Comparison of ENCODE assay signal across 21 cellular contexts in genomic region chr20:34561661-34562060, GRCh38. TPM values are rescaled to one million over a fixed set of nuclear protein-coding genes. Genes with fewer than 3 reads are reported as not detected.
DNase-seq lines count a peak whose midpoint lies in the region; ATAC-seq, FAIRE-seq and TF ChIP-seq lines count a peak whose summit lies in the region.
"Had no signal": no experiment of that assay in that cellular context is flagged by ENCODE, and none has a peak within 500 bp of the region (broad histone marks: within the 10 kb centered on the region; RNA-seq: fewer than 3 reads in every experiment).

No MANE protein-coding gene starts in this region.

- TF ChIP-seq EP300 in HepG2 (IDR thresholded peaks at IDR 0.05; ENCODE audit: low read depth in 2 of 2, low read length in 2 of 2) (no peak), HepG2 (CRISPR knock-in tag; IDR thresholded peaks at IDR 0.05; ENCODE audit: borderline replicate concordance) (no peak)

- no peak for FAIRE-seq in HepG2 (lab: Jason Lieb, UNC)
- FAIRE-seq: A204.1 had no signal

- H3K36me3 Mint-ChIP-seq in activated CD4-positive, alpha-beta T cell treated with anti-CD3 and anti-CD28 coated beads for 36 hours (ENCODE audit: low read depth), result peaks cover 3% of the 10 kb centered on the region
- peaks cover 27% of the 10 kb centered on the region for H3K36me3 Mint-ChIP-seq in effector memory CD8-positive, alpha-beta T cell (ENCODE audit: insufficient read depth)
- H3K36me3 Mint-ChIP-seq in osteocyte (ENCODE audit: unreplicated experiment), result peaks cover 2% of the 10 kb centered on the region
- H3K36me3 Mint-ChIP-seq: WTC11 had no signal

- H3K4me3 ChIP-seq in HepG2 (replicated peaks in 1 of 3; ENCODE audit: insufficient read depth in 1 of 3, low read depth in 2 of 3, low read length in 3 of 3), result no peak overlapping the region
- H3K4me3 ChIP-seq: heart left ventricle, stomach had no signal

- no peaks in the 10 kb centered on the region for H3K27me3 ChIP-seq in HepG2 (ENCODE audit: control insufficient read depth in 1 of 2, insufficient read depth in 2 of 2, low read length in 2 of 2)
- H3K27me3 ChIP-seq: heart left ventricle, stomach had no signal

- no peaks in the 10 kb centered on the region for H3K27me3 Mint-ChIP-seq in activated CD4-positive, alpha-beta T cell treated with anti-CD3 and anti-CD28 coated beads for 36 hours
- H3K27me3 Mint-ChIP-seq in effector memory CD8-positive, alpha-beta T cell, result no peaks in the 10 kb centered on the region
- H3K27me3 Mint-ChIP-seq in osteocyte (ENCODE audit: unreplicated experiment), result no peaks in the 10 kb centered on the region

- TF ChIP-seq CTCF in RWPE1 (conservative IDR thresholded peaks at IDR 0.05; ENCODE audit: low read depth) (no peak), osteocyte (IDR thresholded peaks at IDR 0.05) (no peak), HepG2 (CRISPR knock-in tag; IDR thresholded peaks at IDR 0.05) (no peak)

- H3K27ac ChIP-seq in RWPE1, result peak overlapping the region; percentile 74
- H3K27ac ChIP-seq in HepG2 (ENCODE audit: extremely low read length, insufficient read depth, low read length), result no peak overlapping the region
- H3K27ac ChIP-seq: C4-2B had no signal

- H3K36me3 ChIP-seq in HepG2 (replicated peaks in 1 of 2; ENCODE audit: control insufficient read depth in 1 of 2, insufficient read depth in 2 of 2, low read length in 2 of 2), result peaks cover 16 to 26% of the 10 kb centered on the region in 2 experiments; a peak in 4 of 5 replicates

- peaks cover 14% of the 10 kb centered on the region for H3K4me1 Mint-ChIP-seq in activated CD4-positive, alpha-beta T cell treated with anti-CD3 and anti-CD28 coated beads for 36 hours
- peaks cover 8 to 13% of the 10 kb centered on the region in 2 donors for H3K4me1 Mint-ChIP-seq in effector memory CD8-positive, alpha-beta T cell (ENCODE audit: low read depth in 2 of 2)
- peaks cover 13% of the 10 kb centered on the region for H3K4me1 Mint-ChIP-seq in osteocyte (ENCODE audit: unreplicated experiment)

- intact Hi-C loops in activated CD4-positive, alpha-beta T cell treated with anti-CD3 and anti-CD28 coated beads for 36 hours (cut with DNase I, micrococcal nuclease), result no loop called here
- intact Hi-C loops in HepG2 (cut with micrococcal nuclease; ENCODE audit: unreplicated experiment), result no loop called here

- no peak overlapping the region for H2AFZ ChIP-seq in HepG2 (ENCODE audit: low read length)

- no peaks in the 10 kb centered on the region for H4K20me1 ChIP-seq in HepG2 (ENCODE audit: insufficient read depth, low read length)

- H3K9me3 ChIP-seq in HepG2 (ENCODE audit: low read length), result no peaks in the 10 kb centered on the region
- H3K9me3 ChIP-seq: heart left ventricle, stomach had no signal

- H3K27ac Mint-ChIP-seq in activated CD4-positive, alpha-beta T cell treated with anti-CD3 and anti-CD28 coated beads for 36 hours, result peak overlapping the region; percentile 3
- peak overlapping the region; percentile 41 to 87 for H3K27ac Mint-ChIP-seq in effector memory CD8-positive, alpha-beta T cell
- H3K27ac Mint-ChIP-seq in osteocyte (ENCODE audit: unreplicated experiment), result peak overlapping the region; percentile 60
- H3K27ac Mint-ChIP-seq: WTC11 had no signal

- TF ChIP-seq RAD21 in HepG2 (CRISPR knock-in tag; IDR thresholded peaks at IDR 0.05), result no peak

- no peak for DNase-seq in activated CD4-positive, alpha-beta T cell treated with anti-CD3 and anti-CD28 coated beads for 36 hours
- DNase-seq in activated CD4-positive, alpha-beta T cell treated with anti-CD3 and anti-CD28 coated beads for 1 hour, result no peak
- DNase-seq in RWPE1 (ENCODE audit: low spot score), result no peak
- no peak for DNase-seq in effector memory CD8-positive, alpha-beta T cell
- no peak for DNase-seq in osteocyte (ENCODE audit: extremely low spot score, unreplicated experiment)
- no peak for DNase-seq in HepG2 (ENCODE audit: low spot score)
- DNase-seq: activated effector memory CD4-positive, alpha-beta T cell treated with Interleukin-2 at 50 U/mL for 16 hours; anterior cingulate cortex; HCEC 1CT; heart left ventricle; NCI-H1417 treated with DMSO at 0.1 percent for 48 hours; NCI-H2171; NCI-H526 treated with DMSO at 0.1 percent for 48 hours; stomach had no signal

- no peak overlapping the region for H3K4me3 Mint-ChIP-seq in activated CD4-positive, alpha-beta T cell treated with anti-CD3 and anti-CD28 coated beads for 36 hours
- no peak overlapping the region for H3K4me3 Mint-ChIP-seq in effector memory CD8-positive, alpha-beta T cell
- H3K4me3 Mint-ChIP-seq in osteocyte (ENCODE audit: unreplicated experiment), result no peak overlapping the region
- H3K4me3 Mint-ChIP-seq: endodermal cell, WTC11 had no signal

- no peaks in the 10 kb centered on the region for H3K79me2 ChIP-seq in HepG2 (ENCODE audit: insufficient read depth, low read length)

- CTCF ChIA-PET in activated CD4-positive, alpha-beta T cell treated with anti-CD3 and anti-CD28 coated beads for 36 hours (lab: Charles Lee), result interaction anchor here (0.6 to 1.7 kb wide), 5 partner anchors 17 to 249 kb away, joined by 3 to 5 read pairs (median 5); no protein-coding TSS in a partner anchor
- CTCF ChIA-PET in RWPE1 (lab: Yijun Ruan, JAX) (interaction anchor here (0.5 to 2.0 kb wide), 5 partner anchors 17 to 308 kb away, joined by 3 to 9 read pairs (median 4); no protein-coding TSS in a partner anchor), HepG2 (lab: Yijun Ruan, JAX; ENCODE audit: low intra/inter-chr PET ratio, low total read pairs) (no interaction called here)

- POLR2A ChIA-PET in activated CD4-positive, alpha-beta T cell treated with anti-CD3 and anti-CD28 coated beads for 36 hours (lab: Charles Lee), result no interaction called here
- POLR2A ChIA-PET in RWPE1 (lab: Yijun Ruan, JAX; ENCODE audit: low non-redundant PET), result interaction anchor here (1.2 kb wide), 1 partner anchor 45 kb away, joined by 3 read pairs; the partner anchor contains the start of gene DYNLRB1
- POLR2A ChIA-PET in HepG2 (lab: Yijun Ruan, JAX), result no interaction called here

- WGBS in HepG2 (ENCODE audit: low lambda C conversion rate), result 95% methylated on average over 10 of the region's 10 CpGs

- BruUV-seq in HepG2 (replicated peaks; lab: Mats Ljungman, UMichigan), result no TSS peak

- no peaks in the 10 kb centered on the region for H3K9me3 Mint-ChIP-seq in activated CD4-positive, alpha-beta T cell treated with anti-CD3 and anti-CD28 coated beads for 36 hours (ENCODE audit: low read depth)
- no peaks in the 10 kb centered on the region for H3K9me3 Mint-ChIP-seq in effector memory CD8-positive, alpha-beta T cell
- H3K9me3 Mint-ChIP-seq in osteocyte (ENCODE audit: unreplicated experiment), result no peaks in the 10 kb centered on the region
- H3K9me3 Mint-ChIP-seq: endodermal cell, WTC11 had no signal

- H3K4me2 ChIP-seq in HepG2 (ENCODE audit: low read depth, low read length), result no peak overlapping the region

- no peak overlapping the region for H3K9ac ChIP-seq in HepG2 (ENCODE audit: insufficient read depth, low read depth, low read length)

- no peaks in the 10 kb centered on the region for H3K4me1 ChIP-seq in HepG2 (ENCODE audit: insufficient read depth, low read length)

- in situ Hi-C loops in HepG2 (cut with HindIII; ENCODE audit: extremely low pct_ligation_motif_present, low pct_unique_long_range_greater_than_20kb), result no loop called here

- no peak for TF ChIP-seq POLR2A in HepG2 (IDR thresholded peaks at IDR 0.05; ENCODE audit: insufficient read depth in 1 of 2, low read depth in 2 of 2, low read length in 2 of 2)

- ATAC-seq in activated CD4-positive, alpha-beta T cell treated with anti-CD3 and anti-CD28 coated beads for 36 hours, result no peak
- no peak for ATAC-seq in effector memory CD8-positive, alpha-beta T cell (replicated peaks)
- no peak for ATAC-seq in HepG2
- ATAC-seq in HG03460 (IDR thresholded peaks at IDR 0.05; ENCODE audit: unreplicated experiment), result no peak
- no peak for ATAC-seq in GM21423 (IDR thresholded peaks at IDR 0.05; ENCODE audit: unreplicated experiment)
- ATAC-seq: heart left ventricle, Right ventricle myocardium inferior, WTC11 had no signal

RNA-seq across cellular contexts. Expression of gene MAP1LC3A, which starts 3.1 kb away (rescaled TPM):
- total RNA-seq in activated CD4-positive, alpha-beta T cell treated with anti-CD3 and anti-CD28 coated beads for 36 hours, result 1 to 10 TPM; 2.5 to 2.7 TPM
- total RNA-seq in osteocyte (60.5 and 67.2 TPM in 2 replicates), HepG2 (2016; rRNA removed; fragmentation: Illumina TruSeq; extraction: Trizol) (not detected in 2 replicates)
- total RNA-seq in HepG2 (2016; cell fraction: cytosol; rRNA removed; fragmentation: Illumina TruSeq; extraction: Trizol; ENCODE audit: low read depth), result not detected in 2 replicates
- total RNA-seq in HepG2 (2016; cell fraction: insoluble cytoplasmic fraction; rRNA removed; fragmentation: Illumina TruSeq; extraction: Trizol), result not detected in 2 replicates
- total RNA-seq in HepG2 (2016; cell fraction: membrane; rRNA removed; fragmentation: Illumina TruSeq; extraction: Trizol), result not detected in 2 replicates
- total RNA-seq in HepG2 (2016; cell fraction: nucleus; rRNA removed; fragmentation: Illumina TruSeq; extraction: Trizol), result not detected in 2 replicates
- not detected in 2 replicates for polyA plus RNA-seq in HepG2 (2011; rRNA removed)
- not detected in 2 replicates for polyA plus RNA-seq in HepG2 (2011; cell fraction: cytosol; rRNA removed)
- 0.17 TPM in 1 of 2 replicates, not detected in the other for polyA plus RNA-seq in HepG2 (2011; cell fraction: nucleus; rRNA removed)
- not detected in 2 replicates for polyA plus RNA-seq in HepG2 (2012)
- not detected in 2 replicates for polyA plus RNA-seq in HepG2 (2016; cell fraction: cytosol; fragmentation: Illumina TruSeq; extraction: Trizol; ENCODE audit: low read depth)
- not detected in 2 replicates for polyA plus RNA-seq in HepG2 (2016; cell fraction: insoluble cytoplasmic fraction; fragmentation: Illumina TruSeq; extraction: Trizol; ENCODE audit: low read depth)
- polyA plus RNA-seq in HepG2 (2016; cell fraction: membrane; fragmentation: Illumina TruSeq; extraction: Trizol; ENCODE audit: low read depth), result not detected in 2 replicates
- polyA plus RNA-seq in HepG2 (2016; cell fraction: nucleus; fragmentation: Illumina TruSeq; extraction: Trizol; ENCODE audit: insufficient read depth, low read depth), result not detected in 2 replicates
- not detected in 2 replicates for polyA minus RNA-seq in HepG2 (2011; rRNA and poly(A)+ RNA removed; ENCODE audit: low replicate concordance)
- not detected in 2 replicates for polyA minus RNA-seq in HepG2 (2011; cell fraction: cytosol; rRNA and poly(A)+ RNA removed)
- not detected in 2 replicates for polyA minus RNA-seq in HepG2 (2011; cell fraction: nucleus; rRNA and poly(A)+ RNA removed)

RNA-seq across cellular contexts. Expression of gene DYNLRB1, which starts 45.4 kb away (rescaled TPM):
- total RNA-seq in activated CD4-positive, alpha-beta T cell treated with anti-CD3 and anti-CD28 coated beads for 36 hours, result 100 to 1,000 TPM in 1 of 2 experiments, 10 to 100 TPM in 1; 83.5 to 122 TPM
- total RNA-seq in osteocyte, result 160 and 166 TPM in 2 replicates
- 140 and 151 TPM in 2 replicates for total RNA-seq in HepG2 (2016; rRNA removed; fragmentation: Illumina TruSeq; extraction: Trizol)
- 70.8 and 95.6 TPM in 2 replicates for total RNA-seq in HepG2 (2016; cell fraction: cytosol; rRNA removed; fragmentation: Illumina TruSeq; extraction: Trizol; ENCODE audit: low read depth)
- total RNA-seq in HepG2 (2016; cell fraction: insoluble cytoplasmic fraction; rRNA removed; fragmentation: Illumina TruSeq; extraction: Trizol), result 132 and 137 TPM in 2 replicates
- total RNA-seq in HepG2 (2016; cell fraction: membrane; rRNA removed; fragmentation: Illumina TruSeq; extraction: Trizol), result 86.4 and 104 TPM in 2 replicates
- total RNA-seq in HepG2 (2016; cell fraction: nucleus; rRNA removed; fragmentation: Illumina TruSeq; extraction: Trizol), result 52.8 and 64.0 TPM in 2 replicates
- polyA plus RNA-seq in HepG2 (2011; rRNA removed), result 244 and 285 TPM in 2 replicates
- polyA plus RNA-seq in HepG2 (2011; cell fraction: cytosol; rRNA removed), result 208 and 234 TPM in 2 replicates
- polyA plus RNA-seq in HepG2 (2011; cell fraction: nucleus; rRNA removed), result 71.4 and 86.5 TPM in 2 replicates
- polyA plus RNA-seq in HepG2 (2012), result 331 and 366 TPM in 2 replicates
- 170 and 195 TPM in 2 replicates for polyA plus RNA-seq in HepG2 (2016; cell fraction: cytosol; fragmentation: Illumina TruSeq; extraction: Trizol; ENCODE audit: low read depth)
- polyA plus RNA-seq in HepG2 (2016; cell fraction: insoluble cytoplasmic fraction; fragmentation: Illumina TruSeq; extraction: Trizol; ENCODE audit: low read depth), result 370 and 446 TPM in 2 replicates
- polyA plus RNA-seq in HepG2 (2016; cell fraction: membrane; fragmentation: Illumina TruSeq; extraction: Trizol; ENCODE audit: low read depth), result 217 and 229 TPM in 2 replicates
- polyA plus RNA-seq in HepG2 (2016; cell fraction: nucleus; fragmentation: Illumina TruSeq; extraction: Trizol; ENCODE audit: insufficient read depth, low read depth), result 196 and 204 TPM in 2 replicates
- polyA minus RNA-seq in HepG2 (2011; rRNA and poly(A)+ RNA removed; ENCODE audit: low replicate concordance), result 201 and 224 TPM in 2 replicates
- 65.3 and 87.8 TPM in 2 replicates for polyA minus RNA-seq in HepG2 (2011; cell fraction: cytosol; rRNA and poly(A)+ RNA removed)
- 48.7 and 54.5 TPM in 2 replicates for polyA minus RNA-seq in HepG2 (2011; cell fraction: nucleus; rRNA and poly(A)+ RNA removed)

Comparison
In these comparisons a context has a peak if more than half of its experiments do, and no peak if none do; other contexts are left out.
1. H3K27ac Mint-ChIP-seq: peak in every context shown above with its lines; median percentile 64 in effector memory CD8-positive, alpha-beta T cell; 60 in osteocyte; 3 in activated CD4-positive, alpha-beta T cell treated with anti-CD3 and anti-CD28 coated beads for 36 hours.
2. RNA of gene MAP1LC3A, which starts 3.1 kb away (total RNA-seq): 60.5 to 67.2 TPM in osteocyte; 2.5 to 2.7 TPM in activated CD4-positive, alpha-beta T cell treated with anti-CD3 and anti-CD28 coated beads for 36 hours and not detected in HepG2; every median in the first group is over 10 times any median in the second.